8 cellular contexts compared by ENCODE assay signal in the genomic region with DNA sequence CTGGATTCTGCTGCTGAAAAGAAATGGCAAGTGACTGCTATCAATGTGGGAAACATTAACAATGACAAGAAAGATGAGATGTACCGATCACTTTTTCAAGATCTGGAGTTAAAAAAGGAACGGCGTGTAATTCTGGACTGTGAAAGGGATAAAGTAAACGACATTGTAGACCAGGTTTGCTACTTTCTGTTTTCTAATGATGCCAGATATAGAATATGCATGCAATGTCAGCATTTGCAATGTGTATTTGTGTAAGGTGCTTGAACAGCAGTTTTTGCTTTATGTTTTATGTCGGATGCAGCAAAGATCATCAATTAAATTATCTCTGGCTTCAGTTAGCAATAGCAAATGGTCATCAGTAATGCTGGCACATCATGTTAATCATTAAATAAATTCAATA.
"Had no signal": no experiment of that assay in that cellular context is flagged by ENCODE, and none has a peak within 500 bp of the region (broad histone marks: within the 10 kb centered on the region; RNA-seq: fewer than 3 reads in every experiment).

No MANE protein-coding gene starts in this region.

- DNase-seq: GOT3, H7, HFFc6, KG1 had no signal

- H3K36me3 ChIP-seq: HAP-1 had no signal

- H3K4me1 ChIP-seq: HAP-1 had no signal

- H3K4me3 ChIP-seq: HAP-1, K562 had no signal

- FAIRE-seq: HTR-8/SVneo, K562 had no signal

- ATAC-seq: HCT116, K562 had no signal

- H3K9me3 ChIP-seq: HAP-1 had no signal
